ENCODE assay signal across 8 cellular contexts in the genomic region with DNA sequence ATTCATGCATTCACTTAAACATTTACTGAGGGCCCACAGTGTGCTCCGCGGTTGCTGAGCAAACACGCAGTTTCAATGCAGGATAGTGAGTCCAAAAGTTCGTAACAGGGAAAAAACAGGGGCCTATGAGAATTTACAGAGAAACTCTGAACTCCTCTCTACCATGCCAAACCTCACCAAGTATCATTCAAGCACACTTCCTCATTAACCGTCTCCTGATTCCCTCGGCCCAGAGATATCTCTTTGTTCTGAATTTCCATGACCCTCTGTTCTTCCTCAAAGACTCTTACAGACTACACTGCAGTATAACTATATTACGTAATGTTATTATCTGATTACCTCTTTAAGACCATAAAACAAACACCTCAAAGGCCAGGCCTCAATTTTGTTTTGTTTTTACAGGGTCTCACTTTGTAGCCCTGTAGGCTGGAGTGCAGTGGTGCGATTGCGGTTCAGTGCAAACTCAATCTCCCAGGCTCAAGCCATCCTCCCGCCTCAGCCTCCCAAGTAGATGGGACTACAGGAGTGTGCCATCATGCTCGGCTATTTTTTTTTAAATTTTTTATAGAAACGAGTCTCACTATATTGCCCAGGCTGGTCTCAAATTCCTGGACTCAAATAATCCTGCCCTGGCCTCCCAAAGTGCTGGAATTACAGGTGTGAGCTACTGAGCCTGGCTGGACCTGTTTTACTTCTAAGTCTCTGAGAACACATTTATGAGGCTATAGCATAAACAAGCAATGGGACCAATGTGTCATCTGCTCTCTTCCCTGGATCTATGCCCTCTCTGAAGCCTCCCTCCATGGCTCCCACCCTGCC. TPM values are rescaled to one million over a fixed set of nuclear protein-coding genes. Genes with fewer than 3 reads are reported as not detected.
DNase-seq lines count a peak whose midpoint lies in the region; ATAC-seq and TF ChIP-seq lines count a peak whose summit lies in the region.

No MANE protein-coding gene starts in this region.

- ATAC-seq in left colon (peak; percentile 49), HG02970 (IDR thresholded peaks at IDR 0.05; ENCODE audit: low FRiP score, unreplicated experiment) (no peak)

- peak overlapping the region; percentile 13; the same call in 1 of the 2 replicates for H3K4me3 Mint-ChIP-seq in HFFc6

- H3K79me2 ChIP-seq in ACC112 (ENCODE audit: control insufficient read depth, insufficient read depth, low read length, unreplicated experiment) = peaks cover 20% of the 10 kb centered on the region

- H3K27me3 Mint-ChIP-seq in HFFc6 (ENCODE audit: insufficient read depth) = no peaks in the 10 kb centered on the region; the same call in 1 of the 2 replicates

- TF ChIP-seq CTCF in HFFc6 (IDR thresholded peaks at IDR 0.05) = no peak
- no peak for TF ChIP-seq CTCF in VCaP (conservative IDR thresholded peaks at IDR 0.05)

- peaks cover 5% of the 10 kb centered on the region for H3K36me3 ChIP-seq in ACC112 (ENCODE audit: insufficient read depth, low read length)

- no peak overlapping the region for H2AFZ ChIP-seq in ACC112 (ENCODE audit: low read length, unreplicated experiment)

- H3K27ac ChIP-seq in ACC112 (ENCODE audit: low read depth, low read length) (no peak overlapping the region), VCaP (peak overlapping the region; percentile 89)

- H3K4me3 ChIP-seq in ACC112 (ENCODE audit: low read depth, low read length) = 0 out of 2 replicates have a peak overlapping the region, but pooled peaks have one; percentile 32

- peak overlapping the region; percentile 0; the same call in 1 of the 2 replicates for H3K27ac Mint-ChIP-seq in HFFc6

- peaks cover 8% of the 10 kb centered on the region for H3K4me1 ChIP-seq in ACC112 (ENCODE audit: control insufficient read depth, insufficient read depth, low read length, unreplicated experiment)

- no peaks in the 10 kb centered on the region for H3K27me3 ChIP-seq in ACC112 (ENCODE audit: insufficient read depth, low read length)

- intact Hi-C loops in left colon (cut with DNase I, micrococcal nuclease) = no loop called here

- H3K4me1 Mint-ChIP-seq in HFFc6 (ENCODE audit: low read depth) = peaks cover 75% of the 10 kb centered on the region

- no peaks in the 10 kb centered on the region for H3K9me3 Mint-ChIP-seq in HFFc6

- peaks cover 19% of the 10 kb centered on the region for H3K36me3 Mint-ChIP-seq in HFFc6 (ENCODE audit: low read depth)

- DNase-seq in HFFc6 (no peak), left colon (no peak), mucosa of gallbladder (ENCODE audit: low spot score) (no peak), NCI-H187 (lab: John Stamatoyannopoulos, UW) (no peak), NCI-H524 (lab: John Stamatoyannopoulos, UW) (no peak)

RNA-seq across cellular contexts. Expression of a gene that starts 3.6 kb away (rescaled TPM):
- total RNA-seq in HFFc6 (2021; fragmentation: NEBNext Ultra II Directional; extraction: Animal tissue kit (Norgen Biotek cat#: 25700)) = 10 to 100 TPM; 18.0 to 22.6 (median 20.6) TPM
- total RNA-seq in left colon = 10 to 100 TPM; 21.9 to 26.9 TPM
- 28.3 TPM for total RNA-seq in mucosa of gallbladder

RNA-seq across cellular contexts. Expression of a gene that starts 3.7 kb away (rescaled TPM):
- 10 to 100 TPM; 15.0 to 21.2 (median 19.1) TPM for total RNA-seq in HFFc6 (2021; fragmentation: NEBNext Ultra II Directional; extraction: Animal tissue kit (Norgen Biotek cat#: 25700))
- total RNA-seq in left colon (10 to 100 TPM; 12.5 to 12.8 TPM), mucosa of gallbladder (18.4 TPM)

RNA-seq across cellular contexts. Expression of a gene that starts 32.3 kb away (rescaled TPM):
- total RNA-seq in HFFc6 (2021; fragmentation: NEBNext Ultra II Directional; extraction: Animal tissue kit (Norgen Biotek cat#: 25700)) = 10 to 100 TPM; 31.4 to 35.8 (median 33.9) TPM
- total RNA-seq in left colon (10 to 100 TPM; 27.9 to 30.7 TPM), mucosa of gallbladder (34.2 TPM)

RNA-seq across cellular contexts. Expression of a gene that starts 50.9 kb away (rescaled TPM):
- total RNA-seq in HFFc6 (2021; fragmentation: NEBNext Ultra II Directional; extraction: Animal tissue kit (Norgen Biotek cat#: 25700)) = 1 to 10 TPM in 5 of 6 experiments, under 1 TPM in 1; 0.85 to 2.3 (median 1.3) TPM
- total RNA-seq in left colon = 1 to 10 TPM; 7.0 to 7.1 TPM
- 5.5 TPM for total RNA-seq in mucosa of gallbladder
